In the genomic region with DNA sequence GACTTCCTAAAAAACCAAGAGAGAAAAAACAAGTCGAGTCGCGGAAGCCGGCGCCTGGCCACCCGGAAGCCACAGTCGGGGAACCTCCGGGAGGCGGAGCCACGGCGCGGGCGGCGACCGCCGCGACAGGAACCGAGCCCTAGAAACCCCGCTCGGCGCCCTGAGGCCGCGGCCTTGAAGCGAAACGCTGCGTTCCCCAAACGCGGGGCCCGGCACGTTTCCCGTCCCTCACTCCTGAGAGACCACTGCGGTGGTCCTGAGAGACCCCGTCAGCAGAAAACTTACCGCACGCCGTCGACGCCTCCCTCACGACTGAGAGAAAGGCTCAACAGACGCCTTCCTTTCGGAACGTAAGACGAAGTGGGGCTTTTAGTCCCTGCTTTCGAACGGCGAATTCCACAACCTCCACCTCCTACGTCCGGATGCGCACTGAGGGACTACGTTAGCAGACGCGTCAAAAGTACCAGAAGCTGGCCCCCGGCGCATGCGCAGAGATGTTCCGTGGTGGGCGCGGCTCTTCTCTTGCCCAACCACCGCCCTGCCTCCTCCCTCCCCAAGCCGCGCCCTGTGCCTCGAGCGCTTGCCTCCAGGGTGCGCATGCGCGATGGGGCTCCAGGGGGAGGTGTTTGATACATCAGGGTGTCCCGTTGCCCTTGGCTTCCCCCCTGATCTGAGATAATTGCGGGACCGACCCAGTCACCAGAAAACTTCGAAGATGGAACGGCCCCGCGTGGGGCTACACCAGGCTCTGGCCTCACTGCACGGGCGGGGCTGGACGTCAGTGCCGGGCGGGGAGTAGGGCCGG, we compare ENCODE assay signal across 8 cellular contexts. TPM values are rescaled to one million over a fixed set of nuclear protein-coding genes. Genes with fewer than 3 reads are reported as not detected.
DNase-seq lines count a peak whose midpoint lies in the region; ATAC-seq and TF ChIP-seq lines count a peak whose summit lies in the region.

A gene with protein sequence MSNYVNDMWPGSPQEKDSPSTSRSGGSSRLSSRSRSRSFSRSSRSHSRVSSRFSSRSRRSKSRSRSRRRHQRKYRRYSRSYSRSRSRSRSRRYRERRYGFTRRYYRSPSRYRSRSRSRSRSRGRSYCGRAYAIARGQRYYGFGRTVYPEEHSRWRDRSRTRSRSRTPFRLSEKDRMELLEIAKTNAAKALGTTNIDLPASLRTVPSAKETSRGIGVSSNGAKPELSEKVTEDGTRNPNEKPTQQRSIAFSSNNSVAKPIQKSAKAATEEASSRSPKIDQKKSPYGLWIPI (minus strand): TSS at position 431 of the 805 bp plus-strand sequence. CDS start 491 bp downstream, outside the sequence.

- H3K27me3 ChIP-seq in thymus (ENCODE audit: control insufficient read depth, insufficient read depth) = no peaks in the 10 kb centered on the region

- no peak for TF ChIP-seq CTCF in osteocyte (IDR thresholded peaks at IDR 0.05)

- peak within 1 kb of the TSS; percentile 99 for H3K27ac Mint-ChIP-seq in activated naive CD8-positive, alpha-beta T cell treated with anti-CD3 and anti-CD28 coated beads for 36 hours
- peak within 1 kb of the TSS; percentile 98 for H3K27ac Mint-ChIP-seq in osteocyte (ENCODE audit: unreplicated experiment)

- peak within 1 kb of the TSS; percentile 88 for H3K4me3 Mint-ChIP-seq in activated naive CD8-positive, alpha-beta T cell treated with anti-CD3 and anti-CD28 coated beads for 36 hours
- H3K4me3 Mint-ChIP-seq in osteocyte (ENCODE audit: unreplicated experiment) = peak within 1 kb of the TSS; percentile 91

- no peaks in the 10 kb centered on the region for H3K9me3 ChIP-seq in thymus (ENCODE audit: control insufficient read depth)

- ATAC-seq in HG02610 (IDR thresholded peaks at IDR 0.05; ENCODE audit: unreplicated experiment) = peak; percentile 72

- H3K4me1 Mint-ChIP-seq in activated naive CD8-positive, alpha-beta T cell treated with anti-CD3 and anti-CD28 coated beads for 36 hours = peaks cover 37% of the 10 kb centered on the region
- H3K4me1 Mint-ChIP-seq in osteocyte (ENCODE audit: unreplicated experiment) = peaks cover 35% of the 10 kb centered on the region

- H3K4me1 ChIP-seq in thymus (ENCODE audit: control insufficient read depth, insufficient read depth, low read length) = peaks cover 13% of the 10 kb centered on the region

- DNase-seq in NCI-H1105 (lab: John Stamatoyannopoulos, UW) = peak; percentile 99
- DNase-seq in SKM-1 treated with dmso at 0.1 percent for 144 hours (lab: John Stamatoyannopoulos, UW; ENCODE audit: unreplicated experiment) = peak; percentile 96
- DNase-seq in activated naive CD8-positive, alpha-beta T cell treated with anti-CD3 and anti-CD28 coated beads for 36 hours = peak; percentile 100
- peak; percentile 97 to 100 (median 99) for DNase-seq in head of caudate nucleus
- DNase-seq in osteocyte (ENCODE audit: extremely low spot score, unreplicated experiment) = peak; percentile 99

- under 1% methylated on average over 79 of the region's 79 CpGs for WGBS in thymus

- H3K4me3 ChIP-seq in GM08714 (ENCODE audit: low read length) (peak within 1 kb of the TSS; percentile 91), thymus (ENCODE audit: low read length) (peak within 1 kb of the TSS; percentile 83)

- peak within 1 kb of the TSS; percentile 100 for H3K27ac ChIP-seq in thymus (ENCODE audit: low read depth)

- peaks cover 42% of the 10 kb centered on the region for H3K36me3 Mint-ChIP-seq in activated naive CD8-positive, alpha-beta T cell treated with anti-CD3 and anti-CD28 coated beads for 36 hours
- peaks cover 38% of the 10 kb centered on the region for H3K36me3 Mint-ChIP-seq in osteocyte (ENCODE audit: unreplicated experiment)

- intact Hi-C loops in head of caudate nucleus (cut with DNase I) = loop anchor here (5.0 to 10.0 kb wide), 2 partner anchors 185 to 568 kb away; a partner anchor contains a TSS

- H3K9me3 Mint-ChIP-seq in activated naive CD8-positive, alpha-beta T cell treated with anti-CD3 and anti-CD28 coated beads for 36 hours = no peaks in the 10 kb centered on the region
- no peaks in the 10 kb centered on the region for H3K9me3 Mint-ChIP-seq in osteocyte (ENCODE audit: unreplicated experiment)

- no peaks in the 10 kb centered on the region for H3K27me3 Mint-ChIP-seq in activated naive CD8-positive, alpha-beta T cell treated with anti-CD3 and anti-CD28 coated beads for 36 hours
- no peaks in the 10 kb centered on the region for H3K27me3 Mint-ChIP-seq in osteocyte (ENCODE audit: unreplicated experiment)

- H3K36me3 ChIP-seq in thymus (ENCODE audit: control insufficient read depth, insufficient read depth) = peaks cover 14% of the 10 kb centered on the region

RNA-seq across cellular contexts. Expression of the gene that starts here (rescaled TPM):
- 10 to 100 TPM; 63.1 to 67.6 TPM for total RNA-seq in activated naive CD8-positive, alpha-beta T cell treated with anti-CD3 and anti-CD28 coated beads for 36 hours
- 122 and 126 TPM in 2 replicates for total RNA-seq in osteocyte
- polyA plus RNA-seq in thymus = 418 TPM

Comparison
In these comparisons a context has a peak if more than half of its experiments do, and no peak if none do; other contexts are left out.
1. Peak in every context shown above with its lines: DNase-seq, ATAC-seq, H3K4me3 ChIP-seq and H3K27ac ChIP-seq.